1 cellular context compared by ENCODE assay signal in the genomic region with DNA sequence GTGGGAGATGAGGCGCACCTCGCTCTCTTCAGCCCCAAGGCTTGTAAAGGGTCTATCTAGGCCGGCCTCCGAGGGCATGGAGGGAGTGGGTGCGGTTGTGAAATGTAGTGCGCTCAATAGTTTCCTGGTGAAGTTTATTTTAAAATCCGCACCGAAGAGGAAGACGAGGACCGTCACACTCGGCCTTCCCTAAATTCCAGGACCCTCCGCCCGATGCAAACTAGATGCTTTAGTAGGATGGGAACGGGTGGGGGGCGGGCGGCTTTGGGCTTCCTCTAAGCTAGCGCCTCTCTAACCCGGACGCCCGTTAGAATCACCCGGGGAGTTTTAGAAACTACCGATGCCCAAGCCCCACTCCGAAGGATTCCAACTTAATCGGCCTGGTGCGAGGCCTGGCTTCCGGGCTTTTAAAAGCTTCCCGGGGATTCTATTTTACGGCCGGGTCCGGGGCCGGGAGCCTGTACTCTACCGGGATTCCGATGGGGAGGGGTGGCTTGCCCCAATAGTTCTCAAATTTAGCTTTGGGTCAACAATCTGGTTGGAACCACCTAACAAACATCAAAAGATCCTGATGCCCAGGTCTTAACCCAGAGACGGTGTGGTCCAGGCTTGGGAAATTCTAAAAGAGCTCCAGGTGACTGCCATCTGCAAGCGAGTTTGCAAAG.
TF ChIP-seq lines count a peak whose summit lies in the region.

No MANE protein-coding gene starts in this region.

TF ChIP-seq in HepG2, 621 proteins besides CTCF, POLR2A, EP300 and RAD21 (continued from another document):
- no peak for TF ChIP-seq LCORL (IDR thresholded peaks at IDR 0.05)
- 0 out of 2 replicates have a peak, but pooled peaks have one; percentile 3 for TF ChIP-seq LCORL (CRISPR knock-in tag; IDR thresholded peaks at IDR 0.05)
- TF ChIP-seq ZNF619 (CRISPR knock-in tag; IDR thresholded peaks at IDR 0.05), result no peak; the same call in 1 of the 2 replicates
- peak; percentile 17; the same call in 1 of the 2 replicates for TF ChIP-seq ZNF564 (CRISPR knock-in tag; IDR thresholded peaks at IDR 0.05)
- no peak for TF ChIP-seq FOXA3 (CRISPR knock-in tag; IDR thresholded peaks at IDR 0.05)
- 0 out of 2 replicates have a peak, but pooled peaks have one; percentile 7 for TF ChIP-seq MYNN (CRISPR knock-in tag; IDR thresholded peaks at IDR 0.05; ENCODE audit: low read depth)
- TF ChIP-seq NKX3-1 (CRISPR knock-in tag; IDR thresholded peaks at IDR 0.05), result 0 out of 2 replicates have a peak, but pooled peaks have one; percentile 25
- 0 out of 2 replicates have a peak, but pooled peaks have one; percentile 62 for TF ChIP-seq THAP7 (CRISPR knock-in tag; IDR thresholded peaks at IDR 0.05)
- TF ChIP-seq ZMAT3 (CRISPR knock-in tag; conservative IDR thresholded peaks at IDR 0.05), result 0 out of 2 replicates have a peak, but pooled peaks have one; percentile 29
- TF ChIP-seq BRF2 (CRISPR knock-in tag; IDR thresholded peaks at IDR 0.05), result 0 out of 2 replicates have a peak, but pooled peaks have one; percentile 4
- TF ChIP-seq, protein P1, sequence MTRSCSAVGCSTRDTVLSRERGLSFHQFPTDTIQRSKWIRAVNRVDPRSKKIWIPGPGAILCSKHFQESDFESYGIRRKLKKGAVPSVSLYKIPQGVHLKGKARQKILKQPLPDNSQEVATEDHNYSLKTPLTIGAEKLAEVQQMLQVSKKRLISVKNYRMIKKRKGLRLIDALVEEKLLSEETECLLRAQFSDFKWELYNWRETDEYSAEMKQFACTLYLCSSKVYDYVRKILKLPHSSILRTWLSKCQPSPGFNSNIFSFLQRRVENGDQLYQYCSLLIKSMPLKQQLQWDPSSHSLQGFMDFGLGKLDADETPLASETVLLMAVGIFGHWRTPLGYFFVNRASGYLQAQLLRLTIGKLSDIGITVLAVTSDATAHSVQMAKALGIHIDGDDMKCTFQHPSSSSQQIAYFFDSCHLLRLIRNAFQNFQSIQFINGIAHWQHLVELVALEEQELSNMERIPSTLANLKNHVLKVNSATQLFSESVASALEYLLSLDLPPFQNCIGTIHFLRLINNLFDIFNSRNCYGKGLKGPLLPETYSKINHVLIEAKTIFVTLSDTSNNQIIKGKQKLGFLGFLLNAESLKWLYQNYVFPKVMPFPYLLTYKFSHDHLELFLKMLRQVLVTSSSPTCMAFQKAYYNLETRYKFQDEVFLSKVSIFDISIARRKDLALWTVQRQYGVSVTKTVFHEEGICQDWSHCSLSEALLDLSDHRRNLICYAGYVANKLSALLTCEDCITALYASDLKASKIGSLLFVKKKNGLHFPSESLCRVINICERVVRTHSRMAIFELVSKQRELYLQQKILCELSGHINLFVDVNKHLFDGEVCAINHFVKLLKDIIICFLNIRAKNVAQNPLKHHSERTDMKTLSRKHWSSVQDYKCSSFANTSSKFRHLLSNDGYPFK (CRISPR knock-in tag; IDR thresholded peaks at IDR 0.05; ENCODE audit: borderline replicate concordance), result 0 out of 2 replicates have a peak, but pooled peaks have one; percentile 7
- TF ChIP-seq CREB3 (CRISPR knock-in tag; IDR thresholded peaks at IDR 0.05), result 0 out of 2 replicates have a peak, but pooled peaks have one; percentile 7
- TF ChIP-seq SIN3A (IDR thresholded peaks at IDR 0.05; ENCODE audit: borderline replicate concordance, low read depth, low read length), result 0 out of 2 replicates have a peak, but pooled peaks have one; percentile 4
- peak; percentile 56 for TF ChIP-seq U2AF1 (optimal IDR thresholded peaks at IDR 0.05; ENCODE audit: low read depth, low read length)
- TF ChIP-seq, protein P2, sequence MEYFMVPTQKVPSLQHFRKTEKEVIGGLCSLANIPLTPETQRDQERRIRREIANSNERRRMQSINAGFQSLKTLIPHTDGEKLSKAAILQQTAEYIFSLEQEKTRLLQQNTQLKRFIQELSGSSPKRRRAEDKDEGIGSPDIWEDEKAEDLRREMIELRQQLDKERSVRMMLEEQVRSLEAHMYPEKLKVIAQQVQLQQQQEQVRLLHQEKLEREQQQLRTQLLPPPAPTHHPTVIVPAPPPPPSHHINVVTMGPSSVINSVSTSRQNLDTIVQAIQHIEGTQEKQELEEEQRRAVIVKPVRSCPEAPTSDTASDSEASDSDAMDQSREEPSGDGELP (IDR thresholded peaks at IDR 0.05; ENCODE audit: borderline replicate concordance, low read depth), result 0 out of 2 replicates have a peak, but pooled peaks have one; percentile 41
- TF ChIP-seq FLYWCH1 (CRISPR knock-in tag; IDR thresholded peaks at IDR 0.05), result 0 out of 2 replicates have a peak, but pooled peaks have one; percentile 39
- TF ChIP-seq, protein P3, sequence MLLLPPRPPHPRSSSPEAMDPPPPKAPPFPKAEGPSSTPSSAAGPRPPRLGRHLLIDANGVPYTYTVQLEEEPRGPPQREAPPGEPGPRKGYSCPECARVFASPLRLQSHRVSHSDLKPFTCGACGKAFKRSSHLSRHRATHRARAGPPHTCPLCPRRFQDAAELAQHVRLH (CRISPR knock-in tag; IDR thresholded peaks at IDR 0.05; ENCODE audit: borderline replicate concordance, low read depth), result 0 out of 2 replicates have a peak, but pooled peaks have one; percentile 2
- TF ChIP-seq SNRNP70 (IDR thresholded peaks at IDR 0.05; ENCODE audit: low read depth, low read length), result no peak
- 0 out of 2 replicates have a peak, but pooled peaks have one; percentile 22 for TF ChIP-seq ZNF740 (CRISPR knock-in tag; IDR thresholded peaks at IDR 0.05)
- TF ChIP-seq SRF (IDR thresholded peaks at IDR 0.05; ENCODE audit: low read depth, low read length), result no peak
- TF ChIP-seq RFXAP (CRISPR knock-in tag; IDR thresholded peaks at IDR 0.05; ENCODE audit: borderline replicate concordance), result 0 out of 2 replicates have a peak, but pooled peaks have one; percentile 11
- 0 out of 2 replicates have a peak, but pooled peaks have one; percentile 41 for TF ChIP-seq ZNF232 (CRISPR knock-in tag; IDR thresholded peaks at IDR 0.05; ENCODE audit: borderline replicate concordance)
- no peak for TF ChIP-seq CCDC6 (CRISPR knock-in tag; IDR thresholded peaks at IDR 0.05)
- TF ChIP-seq PRDM15 (CRISPR knock-in tag; IDR thresholded peaks at IDR 0.05), result 0 out of 2 replicates have a peak, but pooled peaks have one; percentile 20
- TF ChIP-seq ZFP90 (CRISPR knock-in tag; IDR thresholded peaks at IDR 0.05; ENCODE audit: borderline replicate concordance), result 0 out of 2 replicates have a peak, but pooled peaks have one; percentile 9
- 0 out of 2 replicates have a peak, but pooled peaks have one; percentile 37 for TF ChIP-seq ZNF670 (CRISPR knock-in tag; IDR thresholded peaks at IDR 0.05; ENCODE audit: borderline replicate concordance)
- TF ChIP-seq ZNF550 (CRISPR knock-in tag; IDR thresholded peaks at IDR 0.05; ENCODE audit: borderline replicate concordance), result no peak
- TF ChIP-seq, protein P4, sequence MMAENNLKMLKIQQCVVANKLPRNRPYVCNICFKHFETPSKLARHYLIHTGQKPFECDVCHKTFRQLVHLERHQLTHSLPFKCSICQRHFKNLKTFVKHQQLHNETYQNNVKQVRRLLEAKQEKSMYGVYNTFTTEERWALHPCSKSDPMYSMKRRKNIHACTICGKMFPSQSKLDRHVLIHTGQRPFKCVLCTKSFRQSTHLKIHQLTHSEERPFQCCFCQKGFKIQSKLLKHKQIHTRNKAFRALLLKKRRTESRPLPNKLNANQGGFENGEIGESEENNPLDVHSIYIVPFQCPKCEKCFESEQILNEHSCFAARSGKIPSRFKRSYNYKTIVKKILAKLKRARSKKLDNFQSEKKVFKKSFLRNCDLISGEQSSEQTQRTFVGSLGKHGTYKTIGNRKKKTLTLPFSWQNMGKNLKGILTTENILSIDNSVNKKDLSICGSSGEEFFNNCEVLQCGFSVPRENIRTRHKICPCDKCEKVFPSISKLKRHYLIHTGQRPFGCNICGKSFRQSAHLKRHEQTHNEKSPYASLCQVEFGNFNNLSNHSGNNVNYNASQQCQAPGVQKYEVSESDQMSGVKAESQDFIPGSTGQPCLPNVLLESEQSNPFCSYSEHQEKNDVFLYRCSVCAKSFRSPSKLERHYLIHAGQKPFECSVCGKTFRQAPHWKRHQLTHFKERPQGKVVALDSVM (CRISPR knock-in tag; IDR thresholded peaks at IDR 0.05), result no peak
- TF ChIP-seq DZIP1 (CRISPR knock-in tag; IDR thresholded peaks at IDR 0.05), result 0 out of 2 replicates have a peak, but pooled peaks have one; percentile 36
- TF ChIP-seq ZFP37 (CRISPR knock-in tag; IDR thresholded peaks at IDR 0.05; ENCODE audit: borderline replicate concordance), result 0 out of 2 replicates have a peak, but pooled peaks have one; percentile 31
- no peak for TF ChIP-seq REL (CRISPR knock-in tag; conservative IDR thresholded peaks at IDR 0.05)
- TF ChIP-seq PPARG (CRISPR knock-in tag; conservative IDR thresholded peaks at IDR 0.05), result no peak
- TF ChIP-seq, protein P5, sequence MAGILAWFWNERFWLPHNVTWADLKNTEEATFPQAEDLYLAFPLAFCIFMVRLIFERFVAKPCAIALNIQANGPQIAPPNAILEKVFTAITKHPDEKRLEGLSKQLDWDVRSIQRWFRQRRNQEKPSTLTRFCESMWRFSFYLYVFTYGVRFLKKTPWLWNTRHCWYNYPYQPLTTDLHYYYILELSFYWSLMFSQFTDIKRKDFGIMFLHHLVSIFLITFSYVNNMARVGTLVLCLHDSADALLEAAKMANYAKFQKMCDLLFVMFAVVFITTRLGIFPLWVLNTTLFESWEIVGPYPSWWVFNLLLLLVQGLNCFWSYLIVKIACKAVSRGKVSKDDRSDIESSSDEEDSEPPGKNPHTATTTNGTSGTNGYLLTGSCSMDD (CRISPR knock-in tag; IDR thresholded peaks at IDR 0.05), result no peak
